ENCODE assay signal across 18 cellular contexts in genomic region chr7:1324028-1324900, GRCh38.
"Had no signal": no experiment of that assay in that cellular context is flagged by ENCODE, and none has a peak within 500 bp of the region (broad histone marks: within the 10 kb centered on the region; RNA-seq: fewer than 3 reads in every experiment).

No MANE protein-coding gene starts in this region.

- FAIRE-seq: bronchial epithelial cell had no signal

- H3K4me1 ChIP-seq: upper lobe of right lung had no signal

- H3K27ac ChIP-seq: upper lobe of right lung had no signal

- H3K36me3 ChIP-seq: upper lobe of right lung had no signal

- H3K4me3 ChIP-seq: smooth muscle cell, upper lobe of right lung had no signal

- DNase-seq: activated B cell treated with CpG ODN at 0.5 μM for 24 hours; activated CD4-positive, alpha-beta memory T cell treated with anti-CD3 and anti-CD28 coated beads, Interleukin-2, amount 10 ng/mL, durations not matched to agents 7 days and 5 days; activated CD4-positive, alpha-beta T cell treated with anti-CD3 and anti-CD28 coated beads for 4 hours; activated effector memory CD4-positive, alpha-beta T cell treated with anti-CD3 and anti-CD28 coated beads, Interleukin-2, amount 50 U/mL, for 16 hours; activated naive CD4-positive, alpha-beta T cell treated with anti-CD3 and anti-CD28 coated beads, Interleukin-2, amount 10 ng/mL, durations not matched to agents 7 days and 5 days; activated T-cell treated with anti-CD3 and anti-CD28 coated beads, Interleukin-2, amount 50 U/mL, for 72 hours; cerebellar nuclear complex; cortex of kidney; foreskin melanocyte; mesenchymal stem cell; stimulated activated CD4-positive, alpha-beta T cell treated with anti-CD3 and anti-CD28 coated beads, Interleukin-2, amount 100 ng/mL, for 48 hours; stimulated activated CD8-positive, alpha-beta memory T cell treated with anti-CD3 and anti-CD28 coated beads, Interleukin-4, amount 100 ng/mL, for 48 hours; stimulated activated naive CD4-positive, alpha-beta T cell; SW 1271; T-helper 17 cell; upper lobe of right lung had no signal

- ATAC-seq: activated T-cell treated with anti-CD3 and anti-CD28 coated beads, Interleukin-2, amount 50 U/mL, for 72 hours; T-helper 17 cell; upper lobe of right lung had no signal

- H3K9me3 ChIP-seq: upper lobe of right lung had no signal
